Comparison of ENCODE assay signal across 1 cellular context in the genomic region with DNA sequence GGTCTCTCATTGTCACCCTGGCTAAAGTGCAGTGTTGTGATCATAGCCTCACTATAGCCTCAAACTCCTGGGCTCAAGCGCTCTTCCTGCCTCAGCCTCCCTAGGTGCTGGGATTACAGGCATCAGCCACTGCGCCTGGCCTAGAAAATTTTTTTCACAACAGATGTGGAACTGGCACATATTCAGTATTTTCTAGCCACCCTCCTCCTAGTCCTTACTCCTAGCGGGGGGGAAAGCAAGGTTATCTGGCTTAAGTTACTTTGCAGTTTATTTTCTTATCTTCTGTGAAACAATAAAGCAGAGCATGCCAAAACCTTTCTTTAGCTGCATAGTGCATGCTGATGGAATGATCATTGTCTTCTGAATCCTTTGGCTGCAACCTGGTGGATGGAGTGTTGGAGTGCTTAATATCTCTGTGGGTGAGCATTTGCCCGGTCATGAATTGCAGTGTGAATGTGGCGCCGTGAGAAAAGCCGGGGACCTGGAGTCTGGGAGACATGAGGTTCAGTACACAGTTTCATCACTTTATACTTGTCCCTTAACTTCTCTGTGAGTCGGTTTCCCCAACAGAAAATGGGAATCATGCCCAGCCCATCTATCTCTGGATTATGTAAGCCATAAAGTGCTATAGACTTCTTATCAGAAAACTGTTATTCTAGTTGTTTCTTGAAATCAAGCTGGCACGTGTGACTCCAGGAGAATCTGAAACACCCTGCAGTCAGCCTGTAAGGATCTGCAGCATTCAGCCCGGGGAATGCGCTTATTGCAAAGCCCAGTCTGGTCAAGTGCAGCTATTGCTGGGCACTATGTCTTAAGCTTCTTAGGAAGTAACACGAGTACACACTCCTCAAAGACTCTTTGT.
TF ChIP-seq lines count a peak whose summit lies in the region.

No MANE protein-coding gene starts in this region.

TF ChIP-seq in K562, 482 proteins besides CTCF, POLR2A, EP300 and RAD21:
- TF ChIP-seq MCM2 (IDR thresholded peaks at IDR 0.05; ENCODE audit: low read depth), result no peak
- no peak for TF ChIP-seq ZNF263 (CRISPR knock-in tag; IDR thresholded peaks at IDR 0.05; ENCODE audit: borderline replicate concordance)
- TF ChIP-seq ZNF766 (CRISPR knock-in tag; conservative IDR thresholded peaks at IDR 0.05), result no peak
- no peak for TF ChIP-seq ZNF174 (CRISPR knock-in tag; IDR thresholded peaks at IDR 0.05)
TF ChIP-seq in K562: peak in this region for 0.
